ENCODE assay signal across 17 cellular contexts in the genomic region with DNA sequence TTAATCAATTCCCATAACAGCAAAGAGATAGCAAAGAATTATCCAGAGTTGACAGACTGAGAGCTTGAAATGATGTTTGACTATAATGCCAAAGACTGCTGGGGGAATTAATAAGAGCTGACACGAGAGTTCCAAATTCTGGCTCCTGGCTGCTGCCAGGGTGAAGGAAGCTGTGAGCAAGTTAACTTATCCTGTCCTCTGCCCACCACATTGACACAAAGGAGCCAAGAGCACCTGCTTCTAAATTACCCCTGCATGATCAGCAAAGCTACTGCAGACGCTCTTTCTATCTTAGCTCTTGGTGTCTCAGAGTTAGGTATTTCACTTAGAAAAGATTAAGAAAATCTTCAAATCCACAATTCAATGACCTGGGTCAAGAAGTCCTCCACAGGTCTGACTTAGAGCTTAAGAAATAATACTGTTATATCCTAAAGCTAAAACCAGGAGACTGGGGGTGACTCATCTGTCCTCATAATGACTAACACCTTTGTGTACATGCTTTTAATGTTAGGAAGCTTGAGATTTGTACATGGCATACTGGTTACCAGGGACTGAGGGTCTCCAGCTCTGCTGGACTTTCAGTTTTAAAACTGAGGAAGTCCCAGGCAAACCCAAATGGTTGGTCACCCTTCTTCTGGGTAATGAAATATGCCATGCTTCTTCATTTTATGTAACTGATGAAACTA. TPM values are rescaled to one million over a fixed set of nuclear protein-coding genes. Genes with fewer than 3 reads are reported as not detected.
DNase-seq lines count a peak whose midpoint lies in the region; ATAC-seq, FAIRE-seq and TF ChIP-seq lines count a peak whose summit lies in the region.
"Had no signal": no experiment of that assay in that cellular context is flagged by ENCODE, and none has a peak within 500 bp of the region (broad histone marks: within the 10 kb centered on the region; RNA-seq: fewer than 3 reads in every experiment).

No MANE protein-coding gene starts in this region.

- TF ChIP-seq POLR2A in K562 (conservative IDR thresholded peaks at IDR 0.05): no peak

- H3K9me1 ChIP-seq in K562 (ENCODE audit: control insufficient read depth, insufficient read depth, low read length): no peaks in the 10 kb centered on the region

- DNase-seq in Calu3 (no peak), LHCN-M2 (ENCODE audit: low read depth) (peak; percentile 79), K562 (ENCODE audit: extremely low read depth in 1 of 4, low spot score in 3 of 4) (no peak), kidney tubule cell (ENCODE audit: low spot score) (peak; percentile 78), osteocyte (ENCODE audit: extremely low spot score, unreplicated experiment) (no peak), Right ventricle myocardium superior (no peak), NCI-H2171 (lab: John Stamatoyannopoulos, UW) (no peak), GM19239 (ENCODE audit: insufficient read length, low spot score) (no peak)
- DNase-seq: CD4-positive, alpha-beta T cell; H7; left colon; NCI-H446; stimulated activated CD4-positive, alpha-beta T cell treated with anti-CD3 and anti-CD28 coated beads, Interleukin-12 subunit alpha, Interleukin-12 subunit beta, amount 100 ng/mL, for 4 hours had no signal

- WGBS in K562 (ENCODE audit: insufficient coverage, low coverage, missing lambda C conversion rate): 10% methylated on average over 2 of the region's 2 CpGs

- H3K4me3 Mint-ChIP-seq in Calu3 (ENCODE audit: low read depth, unreplicated experiment) (peak overlapping the region; percentile 15), osteocyte (ENCODE audit: unreplicated experiment) (no peak overlapping the region)
- H3K4me3 Mint-ChIP-seq: activated T-helper 1 cell treated with anti-CD3 and anti-CD28 coated beads, Interleukin-12 subunit alpha, Interleukin-12 subunit beta, Interleukin-2, Interleukin-4 antibody, amounts not matched to agents 30 ng/mL and 10 ng/mL and 1 ng/mL, durations not matched to agents 14 hours and 24 hours and 36 hours; CD4-positive, alpha-beta T cell had no signal

- CTCF ChIA-PET in Calu3 (lab: Charles Lee) (interaction anchor here (0.6 to 1.2 kb wide), 5 partner anchors 12 to 146 kb away, joined by 3 to 15 read pairs (median 7); a partner anchor contains a TSS), K562 (lab: Yijun Ruan, JAX; ENCODE audit: low intra/inter-chr PET ratio) (no interaction called here)

- H3K4me2 ChIP-seq in K562 (ENCODE audit: insufficient read depth, low read length): no peak overlapping the region

- in situ Hi-C loops in K562 (cut with MboI): no loop called here

- BruUV-seq in Calu3 (replicated peaks; lab: Mats Ljungman, UMichigan): no TSS peak
- no TSS peak for BruUV-seq in K562 (replicated peaks; lab: Mats Ljungman, UMichigan)

- no peaks in the 10 kb centered on the region for H3K27me3 Mint-ChIP-seq in Calu3 (ENCODE audit: unreplicated experiment)
- no peaks in the 10 kb centered on the region for H3K27me3 Mint-ChIP-seq in osteocyte (ENCODE audit: unreplicated experiment)

- no peak overlapping the region for H3K4me3 ChIP-seq in K562

- no peak for TF ChIP-seq RAD21 in K562 (CRISPR knock-in tag; conservative IDR thresholded peaks at IDR 0.05 in 1 of 2, IDR thresholded peaks at IDR 0.05 in 1 of 2)

- H3K36me3 ChIP-seq in K562 (ENCODE audit: control insufficient read depth, insufficient read depth, low read length): no peaks in the 10 kb centered on the region

- H3K27ac Mint-ChIP-seq in Calu3 (ENCODE audit: unreplicated experiment) (peak overlapping the region; percentile 57), osteocyte (ENCODE audit: unreplicated experiment) (no peak overlapping the region)
- H3K27ac Mint-ChIP-seq: activated T-helper 1 cell treated with anti-CD3 and anti-CD28 coated beads, Interleukin-12 subunit alpha, Interleukin-12 subunit beta, Interleukin-2, Interleukin-4 antibody, amounts not matched to agents 30 ng/mL and 10 ng/mL and 1 ng/mL, durations not matched to agents 14 hours and 24 hours and 36 hours; CD4-positive, alpha-beta T cell had no signal

- H3K9me3 Mint-ChIP-seq in Calu3 (ENCODE audit: low read depth, unreplicated experiment): no peaks in the 10 kb centered on the region
- no peaks in the 10 kb centered on the region for H3K9me3 Mint-ChIP-seq in osteocyte (ENCODE audit: unreplicated experiment)
- H3K9me3 Mint-ChIP-seq: activated T-helper 1 cell treated with anti-CD3 and anti-CD28 coated beads, Interleukin-12 subunit alpha, Interleukin-12 subunit beta, Interleukin-2, Interleukin-4 antibody, amounts not matched to agents 30 ng/mL and 10 ng/mL and 1 ng/mL, durations not matched to agents 14 hours and 24 hours and 36 hours; CD4-positive, alpha-beta T cell had no signal

- H4K20me1 ChIP-seq in K562 (replicated peaks; ENCODE audit: control insufficient read depth, insufficient read depth, low read length): no peaks in the 10 kb centered on the region

- H3K4me1 Mint-ChIP-seq in Calu3 (ENCODE audit: low read depth, unreplicated experiment): peaks cover 42% of the 10 kb centered on the region
- peaks cover 6% of the 10 kb centered on the region for H3K4me1 Mint-ChIP-seq in osteocyte (ENCODE audit: unreplicated experiment)

- H3K9ac ChIP-seq in K562 (ENCODE audit: insufficient read depth in 1 of 2, low read depth in 2 of 2, low read length in 2 of 2): no peak overlapping the region

- no peak overlapping the region for H3K27ac ChIP-seq in K562 (ENCODE audit: extremely low read depth, low read depth, low read length)

- H3K79me2 ChIP-seq in K562 (ENCODE audit: control insufficient read depth, insufficient read depth, low read length): no peaks in the 10 kb centered on the region

- TF ChIP-seq CTCF in Calu3 (IDR thresholded peaks at IDR 0.05; ENCODE audit: unreplicated experiment) (no peak), K562 (IDR thresholded peaks at IDR 0.05 in 2 of 3, conservative IDR thresholded peaks at IDR 0.05 in 1 of 3; ENCODE audit: insufficient read depth in 2 of 3, low read depth in 1 of 3, low read length in 3 of 3) (no peak), osteocyte (IDR thresholded peaks at IDR 0.05) (no peak)

- no peak for ATAC-seq in K562
- no peak for ATAC-seq in Right ventricle myocardium superior (ENCODE audit: poor library complexity)
- ATAC-seq: activated CD4-positive, CD25-positive, alpha-beta regulatory T cell treated with anti-CD3 and anti-CD28 coated beads, Interleukin-2, amount 50 U/mL, for 24 hours; left colon; SK-N-SH treated with all-trans-retinoic acid at 6 μM for 48 hours had no signal

- H3K4me1 ChIP-seq in K562 (replicated peaks in 1 of 2; ENCODE audit: control insufficient read depth in 2 of 2, insufficient read depth in 2 of 2, low read length in 2 of 2): no peaks in the 10 kb centered on the region

- intact Hi-C loops in Calu3 (cut with micrococcal nuclease; ENCODE audit: unreplicated experiment): no loop called here
- intact Hi-C loops in K562 (cut with micrococcal nuclease): no loop called here
- intact Hi-C loops in Right ventricle myocardium superior (cut with DNase I): no loop called here

- FAIRE-seq in K562 (lab: Jason Lieb, UNC) (no peak), GM19239 (lab: Jason Lieb, UNC) (no peak)
- FAIRE-seq: frontal cortex had no signal

- no peak overlapping the region for H2AFZ ChIP-seq in K562 (ENCODE audit: low read depth, low read length)

- POLR2A ChIA-PET in K562 (lab: Yijun Ruan, JAX): interaction anchor here (0.8 to 0.9 kb wide), 3 partner anchors 11 to 13 kb away, joined by 3 to 4 read pairs (median 3); a partner anchor contains a TSS

- no peak for TF ChIP-seq EP300 in K562 (IDR thresholded peaks at IDR 0.05; ENCODE audit: low read length)

- H3K9me3 ChIP-seq in K562 (replicated peaks; ENCODE audit: control insufficient read depth, insufficient read depth, low read depth, low read length): no peaks in the 10 kb centered on the region

- no peaks in the 10 kb centered on the region for H3K27me3 ChIP-seq in K562 (ENCODE audit: control insufficient read depth in 2 of 2, insufficient read depth in 2 of 2, low read length in 2 of 2)

- no peaks in the 10 kb centered on the region for H3K36me3 Mint-ChIP-seq in Calu3 (ENCODE audit: insufficient read depth, unreplicated experiment)
- H3K36me3 Mint-ChIP-seq in osteocyte (ENCODE audit: unreplicated experiment): no peaks in the 10 kb centered on the region

RNA-seq across cellular contexts. Expression of a gene that starts 13.2 kb away (rescaled TPM):
- total RNA-seq in Calu3 (2022): 21.1 and 21.2 TPM in 2 replicates
- total RNA-seq in LHCN-M2 (2014; rRNA removed): 1.9 and 2.9 TPM in 2 replicates
- 0.45 TPM for polyA plus RNA-seq in LHCN-M2 (2012)
- 0.02 and 0.07 TPM in 2 replicates for total RNA-seq in K562 (2011; cell fraction: chromatin; rRNA removed; ENCODE audit: low replicate concordance)
- not detected in 2 replicates for total RNA-seq in K562 (2011; cell fraction: nucleolus; rRNA removed)
- 0.07 TPM in 1 of 2 replicates, not detected in the other for total RNA-seq in K562 (2011; cell fraction: nucleoplasm; rRNA removed)
- total RNA-seq in K562 (2014; rRNA removed): 0.09 and 0.16 TPM in 2 replicates
- total RNA-seq in K562 (2014; rRNA removed; fragmentation: Illumina TruSeq; extraction: Trizol): 0.15 and 0.22 TPM in 2 replicates
- total RNA-seq in K562 (2015; rRNA removed; fragmentation: Illumina TruSeq; extraction: Trizol): 0.29 and 0.34 TPM in 2 replicates
- 0.13 and 0.22 TPM in 2 replicates for total RNA-seq in K562 (2021)
- polyA plus RNA-seq in K562 (2011; rRNA removed): 0.01 and 0.03 TPM in 2 replicates
- polyA plus RNA-seq in K562 (2011; cell fraction: cytosol; rRNA removed): under 0.01 and 0.01 TPM in 2 replicates
- 0.04 TPM in 2 replicates for polyA plus RNA-seq in K562 (2011; cell fraction: nucleus; rRNA removed)
- polyA plus RNA-seq in K562 (2012): 0.14 and 0.19 TPM in 2 replicates
- polyA plus RNA-seq in K562 (2014; fragmentation: Illumina TruSeq; extraction: Trizol): 0.09 and 0.10 TPM in 2 replicates
- under 1 TPM; 0.03 to 0.07 TPM for polyA plus RNA-seq in K562 (2014; fragmentation: Nextera tagmentation; extraction: Ambion mirVana)
- polyA plus RNA-seq in K562 (2014; rRNA removed): 0.05 and 0.11 TPM in 2 replicates
- 0.04 and 0.12 TPM in 2 replicates for polyA minus RNA-seq in K562 (2011; rRNA and poly(A)+ RNA removed)
- polyA minus RNA-seq in K562 (2011; cell fraction: cytosol; rRNA and poly(A)+ RNA removed): 0.09 TPM in 1 of 2 replicates, not detected in the other
- polyA minus RNA-seq in K562 (2011; cell fraction: nucleus; rRNA and poly(A)+ RNA removed): under 0.01 and 0.11 TPM in 2 replicates
- 0.03 and 0.05 TPM in 2 replicates for total RNA-seq in osteocyte
- 7.5 TPM for total RNA-seq in Right ventricle myocardium superior
- total RNA-seq: activated T-helper 1 cell treated with anti-CD3 and anti-CD28 coated beads, Interleukin-12 subunit alpha, Interleukin-12 subunit beta, Interleukin-2, Interleukin-4 antibody, amounts not matched to agents 30 ng/mL and 10 ng/mL and 1 ng/mL, durations not matched to agents 14 hours and 24 hours and 36 hours; CD4-positive, alpha-beta T cell had no signal

RNA-seq across cellular contexts. Expression of a gene that starts 26.7 kb away (rescaled TPM):
- total RNA-seq in Calu3 (2022): 45.2 and 61.9 TPM in 2 replicates
- 13.6 and 18.0 TPM in 2 replicates for total RNA-seq in LHCN-M2 (2014; rRNA removed)
- polyA plus RNA-seq in LHCN-M2 (2012): 20.3 TPM
- 6.5 and 14.2 TPM in 2 replicates for total RNA-seq in K562 (2011; cell fraction: chromatin; rRNA removed; ENCODE audit: low replicate concordance)
- total RNA-seq in K562 (2011; cell fraction: nucleolus; rRNA removed): 3.2 and 6.6 TPM in 2 replicates
- 4.0 and 7.6 TPM in 2 replicates for total RNA-seq in K562 (2011; cell fraction: nucleoplasm; rRNA removed)
- total RNA-seq in K562 (2014; rRNA removed): 4.9 and 12.0 TPM in 2 replicates
- total RNA-seq in K562 (2014; rRNA removed; fragmentation: Illumina TruSeq; extraction: Trizol): 16.3 and 22.2 TPM in 2 replicates
- total RNA-seq in K562 (2015; rRNA removed; fragmentation: Illumina TruSeq; extraction: Trizol): 16.1 and 18.7 TPM in 2 replicates
- 28.5 and 31.8 TPM in 2 replicates for total RNA-seq in K562 (2021)
- 18.3 and 19.6 TPM in 2 replicates for polyA plus RNA-seq in K562 (2011; rRNA removed)
- polyA plus RNA-seq in K562 (2011; cell fraction: cytosol; rRNA removed): 6.7 and 14.1 TPM in 2 replicates
- polyA plus RNA-seq in K562 (2011; cell fraction: nucleus; rRNA removed): 7.0 and 8.7 TPM in 2 replicates
- 17.9 and 43.2 TPM in 2 replicates for polyA plus RNA-seq in K562 (2012)
- polyA plus RNA-seq in K562 (2014; fragmentation: Illumina TruSeq; extraction: Trizol): 14.5 and 22.2 TPM in 2 replicates
- 10 to 100 TPM; 15.7 to 20.5 TPM for polyA plus RNA-seq in K562 (2014; fragmentation: Nextera tagmentation; extraction: Ambion mirVana)
- polyA plus RNA-seq in K562 (2014; rRNA removed): 15.9 and 20.7 TPM in 2 replicates
- 14.7 and 21.6 TPM in 2 replicates for polyA minus RNA-seq in K562 (2011; rRNA and poly(A)+ RNA removed)
- 11.6 and 19.5 TPM in 2 replicates for polyA minus RNA-seq in K562 (2011; cell fraction: cytosol; rRNA and poly(A)+ RNA removed)
- polyA minus RNA-seq in K562 (2011; cell fraction: nucleus; rRNA and poly(A)+ RNA removed): 13.5 and 17.3 TPM in 2 replicates
- 16.0 TPM in 2 replicates for total RNA-seq in osteocyte
- 56.4 TPM for total RNA-seq in Right ventricle myocardium superior

RNA-seq across cellular contexts. Expression of a gene that starts 52.0 kb away (rescaled TPM):
- total RNA-seq in Calu3 (2022) (not detected in 2 replicates), LHCN-M2 (2014; rRNA removed) (1.4 and 1.7 TPM in 2 replicates), K562 (2014; rRNA removed) (not detected in 2 replicates), K562 (2014; rRNA removed; fragmentation: Illumina TruSeq; extraction: Trizol) (not detected in 2 replicates), K562 (2015; rRNA removed; fragmentation: Illumina TruSeq; extraction: Trizol) (not detected in 2 replicates), K562 (2021) (not detected in 2 replicates), osteocyte (not detected in 2 replicates), Right ventricle myocardium superior (not detected)
- 0.10 TPM for polyA plus RNA-seq in LHCN-M2 (2012)
- total RNA-seq in K562 (2011; cell fraction: chromatin; rRNA removed; ENCODE audit: low replicate concordance): not detected in 2 replicates
- total RNA-seq in K562 (2011; cell fraction: nucleolus; rRNA removed): not detected in 2 replicates
- not detected in 2 replicates for total RNA-seq in K562 (2011; cell fraction: nucleoplasm; rRNA removed)
- polyA plus RNA-seq in K562 (2011; rRNA removed) (not detected in 2 replicates), K562 (2014; fragmentation: Illumina TruSeq; extraction: Trizol) (0.06 TPM in 1 of 2 replicates, not detected in the other), K562 (2014; fragmentation: Nextera tagmentation; extraction: Ambion mirVana) (under 1 TPM in 1 of 2 experiments, not detected in 1; 0.08 TPM), K562 (2014; rRNA removed) (not detected in 2 replicates)
- polyA plus RNA-seq in K562 (2011; cell fraction: cytosol; rRNA removed): not detected in 2 replicates
- not detected in 2 replicates for polyA plus RNA-seq in K562 (2011; cell fraction: nucleus; rRNA removed)
- 0.07 TPM in 2 replicates for polyA plus RNA-seq in K562 (2012)
- polyA minus RNA-seq in K562 (2011; rRNA and poly(A)+ RNA removed): not detected in 2 replicates
- not detected in 2 replicates for polyA minus RNA-seq in K562 (2011; cell fraction: cytosol; rRNA and poly(A)+ RNA removed)
- not detected in 2 replicates for polyA minus RNA-seq in K562 (2011; cell fraction: nucleus; rRNA and poly(A)+ RNA removed)
- total RNA-seq: activated T-helper 1 cell treated with anti-CD3 and anti-CD28 coated beads, Interleukin-12 subunit alpha, Interleukin-12 subunit beta, Interleukin-2, Interleukin-4 antibody, amounts not matched to agents 30 ng/mL and 10 ng/mL and 1 ng/mL, durations not matched to agents 14 hours and 24 hours and 36 hours; CD4-positive, alpha-beta T cell; frontal cortex; H7; left colon had no signal

Comparison
In these comparisons a context has a peak if more than half of its experiments do, and no peak if none do; other contexts are left out.
1. DNase-seq: peak in LHCN-M2 (single experiment) and kidney tubule cell (single experiment); none in Calu3 (single experiment), K562 (0 of 4), osteocyte (single experiment), Right ventricle myocardium superior (single experiment), NCI-H2171 (single experiment) and GM19239 (single experiment).